In the genomic region with DNA sequence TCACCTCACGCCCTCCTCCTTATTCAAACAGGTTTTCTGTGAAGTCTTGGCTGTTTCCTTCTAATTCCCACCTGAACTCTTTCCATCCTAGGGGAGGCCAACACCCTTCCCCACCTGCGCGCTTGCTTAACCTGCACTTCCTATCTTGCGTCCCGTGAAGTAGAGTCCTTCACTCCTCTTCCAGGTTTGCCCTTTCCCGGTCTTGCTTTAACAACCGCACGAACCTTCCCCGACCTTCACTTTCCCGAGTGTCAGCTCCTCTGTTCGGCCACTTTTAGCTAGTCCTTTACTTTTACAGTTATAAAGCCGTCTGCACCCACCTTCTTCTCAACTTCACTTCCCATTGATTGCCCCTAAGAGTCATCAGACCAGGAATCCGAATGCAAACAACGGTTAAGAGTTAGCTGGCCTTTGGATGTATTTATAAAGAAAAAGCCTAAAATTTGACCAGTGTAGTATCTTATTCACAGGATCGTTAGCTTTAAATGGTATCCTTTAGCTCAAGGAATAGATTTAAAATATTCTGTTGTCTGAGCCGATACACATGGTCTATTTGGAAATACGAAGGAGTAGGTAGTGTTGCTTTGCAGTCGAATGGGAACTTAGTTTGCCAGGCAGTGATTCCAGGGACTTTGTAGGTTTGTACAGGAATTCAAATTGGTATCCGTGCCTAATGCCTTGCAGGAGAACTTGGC, we compare ENCODE assay signal across 8 cellular contexts. TPM values are rescaled to one million over a fixed set of nuclear protein-coding genes. Genes with fewer than 3 reads are reported as not detected.
DNase-seq lines count a peak whose midpoint lies in the region; ATAC-seq and TF ChIP-seq lines count a peak whose summit lies in the region.

No MANE protein-coding gene starts in this region.

- H3K4me3 Mint-ChIP-seq in T-helper 17 cell = peak overlapping the region; percentile 100

- peaks cover 22% of the 10 kb centered on the region for H3K79me2 ChIP-seq in parathyroid adenoma

- POLR2A ChIA-PET in HEK293 (lab: Yijun Ruan, JAX) = interaction anchor here (0.5 to 1.2 kb wide), 4 partner anchors 66 to 289 kb away, joined by 3 to 8 read pairs (median 6); a partner anchor contains a TSS

- peaks cover 3% of the 10 kb centered on the region for H3K36me3 Mint-ChIP-seq in T-helper 17 cell (ENCODE audit: low read depth)

- peaks cover 47% of the 10 kb centered on the region for H4K20me1 ChIP-seq in BLaER1

- H3K9me3 ChIP-seq in BLaER1 (no peaks in the 10 kb centered on the region), HEK293 (ENCODE audit: control insufficient read depth, insufficient read depth, low read depth, low read length) (no peaks in the 10 kb centered on the region), T-helper 17 cell (ENCODE audit: control insufficient read depth, low read length, poor library complexity, severe bottlenecking) (no peaks in the 10 kb centered on the region), parathyroid adenoma (ENCODE audit: control insufficient read depth, low read length) (no peaks in the 10 kb centered on the region)

- TF ChIP-seq CTCF in HEK293 (tag by site-specific recombination; IDR thresholded peaks at IDR 0.05) (no peak), fibroblast of pulmonary artery (IDR thresholded peaks at IDR 0.05; ENCODE audit: low read length, missing control alignments) (no peak), parathyroid adenoma (IDR thresholded peaks at IDR 0.05) (no peak)

- H3K4me3 ChIP-seq in BLaER1 (peak overlapping the region; percentile 92), HEK293 (ENCODE audit: low read depth, low read length) (peak overlapping the region; percentile 82), fibroblast of pulmonary artery (replicated peaks; ENCODE audit: low read depth, low read length) (peak overlapping the region; percentile 86), parathyroid adenoma (ENCODE audit: low read depth, low read length) (peak overlapping the region; percentile 78)

- H3K27me3 ChIP-seq in BLaER1 (no peaks in the 10 kb centered on the region), parathyroid adenoma (ENCODE audit: control insufficient read depth, insufficient read depth, low read length) (no peaks in the 10 kb centered on the region)

- CTCF ChIA-PET in HEK293 (lab: Yijun Ruan, JAX) = interaction anchor here (0.6 to 3.1 kb wide), 5 partner anchors 10 to 252 kb away, joined by 3 to 16 read pairs (median 12); a partner anchor contains a TSS

- H2AFZ ChIP-seq in parathyroid adenoma = peak overlapping the region; percentile 85

- H3K27ac ChIP-seq in BLaER1 = peak overlapping the region; percentile 91
- H3K27ac ChIP-seq in HEK293 (ENCODE audit: extremely low read depth, low read depth, low read length) = peak overlapping the region; percentile 82; the same call in 1 of the 2 replicates
- peak overlapping the region; percentile 92 for H3K27ac ChIP-seq in parathyroid adenoma

- peaks cover 38% of the 10 kb centered on the region for H3K4me1 Mint-ChIP-seq in T-helper 17 cell

- DNase-seq in T-helper 17 cell (no peak), fibroblast of pulmonary artery (ENCODE audit: low read depth) (peak; percentile 16)
- DNase-seq in stimulated activated CD4-positive, alpha-beta T cell treated with anti-CD3 and anti-CD28 coated beads, Interleukin-1b, Interleukin-23, amount 100 ng/mL, for 48 hours = no peak
- no peak for DNase-seq in central memory CD4-positive, alpha-beta T cell

- no peaks in the 10 kb centered on the region for H3K36me3 ChIP-seq in BLaER1
- no peaks in the 10 kb centered on the region for H3K36me3 ChIP-seq in HEK293 (ENCODE audit: control insufficient read depth in 2 of 2, insufficient read depth in 1 of 2, low read length in 2 of 2)
- no peaks in the 10 kb centered on the region for H3K36me3 ChIP-seq in parathyroid adenoma (ENCODE audit: control insufficient read depth, insufficient read depth, low read length)

- no peak for ATAC-seq in T-helper 17 cell
- ATAC-seq in HG03565 (IDR thresholded peaks at IDR 0.05; ENCODE audit: unreplicated experiment) = no peak

- H3K4me2 ChIP-seq in BLaER1 (peak overlapping the region; percentile 83), parathyroid adenoma (ENCODE audit: low read length) (peak overlapping the region; percentile 86)

- H3K9ac ChIP-seq in BLaER1 (peak overlapping the region; percentile 91), parathyroid adenoma (peak overlapping the region; percentile 87)

- peaks cover 53% of the 10 kb centered on the region for H3K4me1 ChIP-seq in BLaER1
- H3K4me1 ChIP-seq in HEK293 (ENCODE audit: control insufficient read depth, insufficient read depth, low read length) = 0 out of 2 replicates have a peak, but pooled peaks cover 13% of the 10 kb centered on the region
- peaks cover 3% of the 10 kb centered on the region for H3K4me1 ChIP-seq in parathyroid adenoma

- H3K27ac Mint-ChIP-seq in T-helper 17 cell = peak overlapping the region; percentile 98

- no peaks in the 10 kb centered on the region for H3K27me3 Mint-ChIP-seq in T-helper 17 cell

TF ChIP-seq in HEK293, 187 proteins besides CTCF, POLR2A, EP300 and RAD21:
- TF ChIP-seq ZNF202 (tag by site-specific recombination; IDR thresholded peaks at IDR 0.05; ENCODE audit: borderline replicate concordance) = no peak
- 0 out of 2 replicates have a peak, but pooled peaks have one; percentile 12 for TF ChIP-seq ZNF501 (tag by site-specific recombination; IDR thresholded peaks at IDR 0.05)
- TF ChIP-seq ZNF366 (tag by site-specific recombination; conservative IDR thresholded peaks at IDR 0.05) = peak; percentile 65
- no peak for TF ChIP-seq HOXD13 (CRISPR knock-in tag; IDR thresholded peaks at IDR 0.05; ENCODE audit: borderline replicate concordance)
- peak; percentile 10; the same call in 1 of the 2 replicates for TF ChIP-seq ZNF600 (tag by site-specific recombination; IDR thresholded peaks at IDR 0.05)
- TF ChIP-seq PRDM1 (tag by site-specific recombination; IDR thresholded peaks at IDR 0.05) = peak; percentile 87
- TF ChIP-seq KLF8 (tag by site-specific recombination; IDR thresholded peaks at IDR 0.05) = no peak
- TF ChIP-seq ZNF561 (tag by site-specific recombination; IDR thresholded peaks at IDR 0.05; ENCODE audit: borderline replicate concordance) = no peak
- TF ChIP-seq ZNF391 (tag by site-specific recombination; IDR thresholded peaks at IDR 0.05; ENCODE audit: borderline replicate concordance, low read depth) = no peak
- no peak for TF ChIP-seq ZNF274 (IDR thresholded peaks at IDR 0.05; ENCODE audit: low read length)
- no peak for TF ChIP-seq ZNF274 (tag by site-specific recombination; IDR thresholded peaks at IDR 0.05; ENCODE audit: borderline replicate concordance)
- 0 out of 2 replicates have a peak, but pooled peaks have one; percentile 48 for TF ChIP-seq ZEB2 (tag by site-specific recombination; IDR thresholded peaks at IDR 0.05)
- TF ChIP-seq SCRT2 (tag by site-specific recombination; IDR thresholded peaks at IDR 0.05) = peak; percentile 92
- TF ChIP-seq ZNF341 (tag by site-specific recombination; IDR thresholded peaks at IDR 0.05; ENCODE audit: low read depth) = 0 out of 2 replicates have a peak, but pooled peaks have one; percentile 32
- TF ChIP-seq ZBTB20 (tag by site-specific recombination; IDR thresholded peaks at IDR 0.05) = peak; percentile 61
- peak; percentile 85; the same call in 1 of the 2 replicates for TF ChIP-seq ZBTB48 (tag by site-specific recombination; IDR thresholded peaks at IDR 0.05)
- TF ChIP-seq WT1 (tag by site-specific recombination; IDR thresholded peaks at IDR 0.05) = no peak
- TF ChIP-seq ZNF626 (tag by site-specific recombination; IDR thresholded peaks at IDR 0.05) = no peak
- TF ChIP-seq KLF9 (tag by site-specific recombination; IDR thresholded peaks at IDR 0.05; ENCODE audit: low read depth) = peak; percentile 27; the same call in 1 of the 2 replicates
- TF ChIP-seq, protein P1, sequence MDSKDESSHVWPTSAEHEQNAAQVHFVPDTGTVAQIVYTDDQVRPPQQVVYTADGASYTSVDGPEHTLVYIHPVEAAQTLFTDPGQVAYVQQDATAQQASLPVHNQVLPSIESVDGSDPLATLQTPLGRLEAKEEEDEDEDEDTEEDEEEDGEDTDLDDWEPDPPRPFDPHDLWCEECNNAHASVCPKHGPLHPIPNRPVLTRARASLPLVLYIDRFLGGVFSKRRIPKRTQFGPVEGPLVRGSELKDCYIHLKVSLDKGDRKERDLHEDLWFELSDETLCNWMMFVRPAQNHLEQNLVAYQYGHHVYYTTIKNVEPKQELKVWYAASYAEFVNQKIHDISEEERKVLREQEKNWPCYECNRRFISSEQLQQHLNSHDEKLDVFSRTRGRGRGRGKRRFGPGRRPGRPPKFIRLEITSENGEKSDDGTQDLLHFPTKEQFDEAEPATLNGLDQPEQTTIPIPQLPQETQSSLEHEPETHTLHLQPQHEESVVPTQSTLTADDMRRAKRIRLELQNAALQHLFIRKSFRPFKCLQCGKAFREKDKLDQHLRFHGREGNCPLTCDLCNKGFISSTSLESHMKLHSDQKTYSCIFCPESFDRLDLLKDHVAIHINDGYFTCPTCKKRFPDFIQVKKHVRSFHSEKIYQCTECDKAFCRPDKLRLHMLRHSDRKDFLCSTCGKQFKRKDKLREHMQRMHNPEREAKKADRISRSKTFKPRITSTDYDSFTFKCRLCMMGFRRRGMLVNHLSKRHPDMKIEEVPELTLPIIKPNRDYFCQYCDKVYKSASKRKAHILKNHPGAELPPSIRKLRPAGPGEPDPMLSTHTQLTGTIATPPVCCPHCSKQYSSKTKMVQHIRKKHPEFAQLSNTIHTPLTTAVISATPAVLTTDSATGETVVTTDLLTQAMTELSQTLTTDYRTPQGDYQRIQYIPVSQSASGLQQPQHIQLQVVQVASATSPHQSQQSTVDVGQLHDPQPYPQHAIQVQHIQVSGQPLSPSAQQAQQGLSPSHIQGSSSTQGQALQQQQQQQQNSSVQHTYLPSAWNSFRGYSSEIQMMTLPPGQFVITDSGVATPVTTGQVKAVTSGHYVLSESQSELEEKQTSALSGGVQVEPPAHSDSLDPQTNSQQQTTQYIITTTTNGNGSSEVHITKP (tag by site-specific recombination; IDR thresholded peaks at IDR 0.05) = peak; percentile 44; the same call in 1 of the 2 replicates
- no peak for TF ChIP-seq YY1 (tag by site-specific recombination; IDR thresholded peaks at IDR 0.05)
- peak; percentile 60; the same call in 1 of the 2 replicates for TF ChIP-seq GLIS2 (tag by site-specific recombination; IDR thresholded peaks at IDR 0.05)
- peak; percentile 92 for TF ChIP-seq ZNF660 (tag by site-specific recombination; IDR thresholded peaks at IDR 0.05)

RNA-seq across cellular contexts. Expression of a gene that starts 1.4 kb away (rescaled TPM):
- total RNA-seq in T-helper 17 cell = 10 to 100 TPM; 52.1 to 52.4 TPM
